ENCODE assay signal across 24 cellular contexts in the genomic region with DNA sequence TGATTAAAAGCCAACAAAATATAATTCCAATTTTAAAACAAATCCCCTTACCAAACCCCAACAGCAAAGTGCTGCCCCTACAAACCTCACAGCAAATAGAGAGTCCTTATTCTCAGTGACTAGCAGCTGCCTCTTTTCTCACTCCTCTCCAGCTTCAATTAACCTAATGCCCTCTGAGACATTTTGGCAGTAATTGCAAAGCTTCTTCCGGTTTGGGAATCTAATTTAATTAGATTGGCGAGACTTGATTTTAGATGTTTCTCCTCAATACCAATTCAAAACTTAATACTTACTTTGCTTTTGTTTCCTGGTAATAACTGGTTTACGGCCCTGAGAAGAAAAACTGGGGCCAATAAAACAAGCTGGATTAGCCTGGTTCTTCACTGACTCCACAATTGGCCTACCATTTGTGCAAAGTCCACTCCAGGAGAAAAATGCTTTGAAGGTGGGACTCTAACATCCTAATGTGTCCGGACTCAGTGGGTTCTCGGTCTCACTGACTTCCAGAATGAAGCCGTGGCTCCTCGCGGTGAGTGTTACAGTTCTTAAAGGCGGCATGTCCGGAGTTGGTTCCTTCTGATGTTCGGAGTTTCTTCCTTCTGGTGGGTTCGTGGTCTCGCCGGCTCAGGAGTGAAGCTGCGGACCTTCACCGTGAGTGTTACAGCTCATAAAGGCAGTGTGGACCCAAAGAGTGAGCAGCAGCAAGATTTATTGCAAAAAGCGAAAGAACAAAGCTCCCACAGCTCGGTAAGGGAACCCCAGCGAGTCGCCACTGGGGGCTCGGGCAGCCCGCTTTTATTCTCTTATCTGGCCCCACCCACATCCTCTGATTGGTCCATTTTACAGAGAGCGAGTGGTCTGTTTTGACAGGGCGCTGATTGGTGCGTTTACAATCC. TPM values are rescaled to one million over a fixed set of nuclear protein-coding genes. Genes with fewer than 3 reads are reported as not detected.
DNase-seq lines count a peak whose midpoint lies in the region; ATAC-seq and TF ChIP-seq lines count a peak whose summit lies in the region.
"Had no signal": no experiment of that assay in that cellular context is flagged by ENCODE, and none has a peak within 500 bp of the region (broad histone marks: within the 10 kb centered on the region; RNA-seq: fewer than 3 reads in every experiment).

No MANE protein-coding gene starts in this region.

- H3K27ac ChIP-seq in GM23338 (ENCODE audit: low read depth) (no peak overlapping the region), mammary epithelial cell (ENCODE audit: insufficient read depth, low read depth, low read length) (no peak overlapping the region)
- H3K27ac ChIP-seq: esophagus muscularis mucosa, gastroesophageal sphincter, GM23248, PC-9, right lobe of liver, SJSA1, stomach had no signal

- CTCF ChIA-PET in mammary epithelial cell (lab: Charles Lee; ENCODE audit: low non-redundant PET) = no interaction called here

- intact Hi-C loops in mammary epithelial cell (cut with micrococcal nuclease) = no loop called here
- intact Hi-C loops in cardiac septum (cut with DNase I) = no loop called here

- H3K9ac ChIP-seq in mammary epithelial cell (ENCODE audit: insufficient read depth, low read length) = no peak overlapping the region
- H3K9ac ChIP-seq: GM23248 had no signal

- H4K20me1 ChIP-seq in GM23338 (replicated peaks; ENCODE audit: insufficient read depth) = no peaks in the 10 kb centered on the region
- H4K20me1 ChIP-seq in mammary epithelial cell (ENCODE audit: insufficient read depth, low read length) = no peaks in the 10 kb centered on the region

- no peak overlapping the region for H3K27ac Mint-ChIP-seq in GM23338
- peak overlapping the region; percentile 18 for H3K27ac Mint-ChIP-seq in activated naive CD8-positive, alpha-beta T cell
- H3K27ac Mint-ChIP-seq in neural crest cell (ENCODE audit: unreplicated experiment) = peak overlapping the region; percentile 71

- no peaks in the 10 kb centered on the region for H3K9me2 ChIP-seq in GM23338 (ENCODE audit: insufficient read depth)

- H3K36me3 Mint-ChIP-seq in GM23338 (ENCODE audit: low read depth) (peaks cover 14% of the 10 kb centered on the region; the same call in 2 of the 3 replicates), neural crest cell (ENCODE audit: low read depth) (peaks cover 8% of the 10 kb centered on the region)
- peaks cover 2% of the 10 kb centered on the region for H3K36me3 Mint-ChIP-seq in activated naive CD8-positive, alpha-beta T cell

- H3K27me3 Mint-ChIP-seq in GM23338 (ENCODE audit: insufficient read depth, low read depth, poor library complexity) = peaks cover 2% of the 10 kb centered on the region
- no peaks in the 10 kb centered on the region for H3K27me3 Mint-ChIP-seq in activated naive CD8-positive, alpha-beta T cell
- no peaks in the 10 kb centered on the region for H3K27me3 Mint-ChIP-seq in neural crest cell (ENCODE audit: low read depth)

- H3K4me1 ChIP-seq in GM23338 (ENCODE audit: insufficient read depth) (no peaks in the 10 kb centered on the region), mammary epithelial cell (ENCODE audit: insufficient read depth, low read length) (no peaks in the 10 kb centered on the region)
- H3K4me1 ChIP-seq: esophagus muscularis mucosa, gastroesophageal sphincter, SJSA1 had no signal

- BruUV-seq in mammary epithelial cell (replicated peaks; lab: Mats Ljungman, UMichigan) = no TSS peak

- H3K9me3 ChIP-seq in mammary epithelial cell (replicated peaks; ENCODE audit: insufficient read depth, low read length) = no peaks in the 10 kb centered on the region
- H3K9me3 ChIP-seq: esophagus muscularis mucosa, gastroesophageal sphincter, right lobe of liver, SJSA1, stomach, upper lobe of left lung had no signal

- H3K4me1 Mint-ChIP-seq in GM23338 = peaks cover 7% of the 10 kb centered on the region; the same call in 2 of the 3 replicates
- peaks cover 18% of the 10 kb centered on the region for H3K4me1 Mint-ChIP-seq in activated naive CD8-positive, alpha-beta T cell (ENCODE audit: low read depth)
- H3K4me1 Mint-ChIP-seq in neural crest cell = peaks cover 13% of the 10 kb centered on the region

- no peaks in the 10 kb centered on the region for H3K36me3 ChIP-seq in GM23338 (ENCODE audit: insufficient read depth)
- no peaks in the 10 kb centered on the region for H3K36me3 ChIP-seq in mammary epithelial cell (ENCODE audit: insufficient read depth, low read length)
- H3K36me3 ChIP-seq: right lobe of liver, SJSA1 had no signal

- in situ Hi-C loops in mammary epithelial cell (cut with MboI; ENCODE audit: low sequenced_read_pairs in 2 of 2) = no loop called here

- TF ChIP-seq CTCF in GM23338 (conservative IDR thresholded peaks at IDR 0.05; ENCODE audit: low read depth in 2 of 2) (no peak), neural crest cell (conservative IDR thresholded peaks at IDR 0.05) (no peak), mammary epithelial cell (conservative IDR thresholded peaks at IDR 0.05 in 1 of 2, IDR thresholded peaks at IDR 0.05 in 1 of 2; ENCODE audit: extremely low read depth in 1 of 2, insufficient read depth in 1 of 2, low read depth in 1 of 2, low read length in 2 of 2) (no peak)

- dilution Hi-C loops in mammary epithelial cell (cut with HindIII; ENCODE audit: low sequenced_read_pairs) = no loop called here

- H3K4me2 ChIP-seq in GM23338 (no peak overlapping the region), mammary epithelial cell (ENCODE audit: insufficient read depth, low read depth, low read length) (no peak overlapping the region)
- H3K4me2 ChIP-seq: PC-9 had no signal

- WGBS in mammary epithelial cell (ENCODE audit: low coverage, missing lambda C conversion rate) = 92% methylated on average over 17 of the region's 25 CpGs

- H3K9me3 Mint-ChIP-seq in GM23338 (peaks cover 4% of the 10 kb centered on the region; the same call in 2 of the 3 replicates), neural crest cell (no peaks in the 10 kb centered on the region)
- H3K9me3 Mint-ChIP-seq in activated naive CD8-positive, alpha-beta T cell (ENCODE audit: low read depth) = no peaks in the 10 kb centered on the region

- H3K4me3 Mint-ChIP-seq in GM23338 (no peak overlapping the region), neural crest cell (no peak overlapping the region)
- no peak overlapping the region for H3K4me3 Mint-ChIP-seq in activated naive CD8-positive, alpha-beta T cell

- no peak overlapping the region for H2AFZ ChIP-seq in GM23338
- H2AFZ ChIP-seq in mammary epithelial cell (ENCODE audit: low read depth, low read length) = no peak overlapping the region
- H2AFZ ChIP-seq: GM23248, PC-9 had no signal

- no peaks in the 10 kb centered on the region for H3K79me2 ChIP-seq in GM23338 (replicated peaks; ENCODE audit: insufficient read depth)
- no peaks in the 10 kb centered on the region for H3K79me2 ChIP-seq in mammary epithelial cell (ENCODE audit: insufficient read depth, low read length)

- no peak for ATAC-seq in GM23338
- no peak for ATAC-seq in GM18873 (IDR thresholded peaks at IDR 0.05; ENCODE audit: low FRiP score, unreplicated experiment)
- ATAC-seq: gastroesophageal sphincter, right lobe of liver had no signal

- H3K4me3 ChIP-seq in GM23338 = no peak overlapping the region
- no peak overlapping the region for H3K4me3 ChIP-seq in mammary epithelial cell (replicated peaks in 1 of 3; ENCODE audit: insufficient read depth in 1 of 3, low read depth in 2 of 3, low read length in 3 of 3)
- H3K4me3 ChIP-seq: esophagus muscularis mucosa, gastroesophageal sphincter, GM23248, PC-9, right lobe of liver, SJSA1, stomach, upper lobe of left lung had no signal

- H3F3A ChIP-seq in GM23338 (replicated peaks; ENCODE audit: low read depth) = no peaks in the 10 kb centered on the region

- H3K27me3 ChIP-seq in GM23338 (ENCODE audit: insufficient read depth) (no peaks in the 10 kb centered on the region), mammary epithelial cell (ENCODE audit: insufficient read depth, low read length) (no peaks in the 10 kb centered on the region)
- H3K27me3 ChIP-seq: esophagus muscularis mucosa, gastroesophageal sphincter, right lobe of liver, SJSA1, stomach, upper lobe of left lung had no signal

- DNase-seq in GM23338 (ENCODE audit: low spot score) (peak; percentile 27), NCI-H748 (lab: John Stamatoyannopoulos, UW; ENCODE audit: unreplicated experiment) (peak; percentile 53), neural crest cell (ENCODE audit: low read depth, low spot score) (no peak), dedifferentiated amniotic fluid mesenchymal stem cell (ENCODE audit: extremely low spot score) (no peak), mammary epithelial cell (no peak), cardiac septum (ENCODE audit: low spot score) (no peak)
- DNase-seq: activated CD4-positive, CD25-positive, alpha-beta regulatory T cell treated with anti-CD3 and anti-CD28 coated beads, Interleukin-2, amount 50 U/mL, for 72 hours; activated CD8-positive, alpha-beta memory T cell treated with anti-CD3 and anti-CD28 coated beads for 24 hours; amniotic stem cell; caudate nucleus; GM23248; Karpas-422; kidney glomerular epithelial cell; NCI-H524 treated with DMSO at 0.1 percent for 48 hours; nucleus accumbens; PC-9; right lobe of liver; stomach had no signal

TF ChIP-seq in GM23338, 12 proteins besides CTCF, POLR2A, EP300 and RAD21 (continues in another document):
- TF ChIP-seq, protein P1, sequence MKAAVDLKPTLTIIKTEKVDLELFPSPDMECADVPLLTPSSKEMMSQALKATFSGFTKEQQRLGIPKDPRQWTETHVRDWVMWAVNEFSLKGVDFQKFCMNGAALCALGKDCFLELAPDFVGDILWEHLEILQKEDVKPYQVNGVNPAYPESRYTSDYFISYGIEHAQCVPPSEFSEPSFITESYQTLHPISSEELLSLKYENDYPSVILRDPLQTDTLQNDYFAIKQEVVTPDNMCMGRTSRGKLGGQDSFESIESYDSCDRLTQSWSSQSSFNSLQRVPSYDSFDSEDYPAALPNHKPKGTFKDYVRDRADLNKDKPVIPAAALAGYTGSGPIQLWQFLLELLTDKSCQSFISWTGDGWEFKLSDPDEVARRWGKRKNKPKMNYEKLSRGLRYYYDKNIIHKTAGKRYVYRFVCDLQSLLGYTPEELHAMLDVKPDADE (IDR thresholded peaks at IDR 0.05) = no peak
- TF ChIP-seq STAT1 (IDR thresholded peaks at IDR 0.05; ENCODE audit: unreplicated experiment) = no peak

RNA-seq across cellular contexts. Expression of gene SLC35F5, which starts 52.8 kb away (rescaled TPM):
- total RNA-seq in GM23338 (2014; rRNA removed; shearing (Covaris generic)) = 30.5 and 41.2 TPM in 2 replicates
- polyA plus RNA-seq in GM23338 (2016; fragmentation: Nextera tagmentation; extraction: Ambion mirVana) (10.9 and 11.1 TPM in 2 replicates), mammary epithelial cell (33.5 TPM)
- total RNA-seq in neural crest cell (28.1 and 30.6 TPM in 2 replicates), mammary epithelial cell (100 to 1,000 TPM in 1 of 2 donors, 10 to 100 TPM in 1; 66.7 to 148 TPM), cardiac septum (66.3 TPM)
- 74.5 TPM for polyA minus RNA-seq in mammary epithelial cell

Comparison
In these comparisons a context has a peak if more than half of its experiments do, and no peak if none do; other contexts are left out.
1. DNase-seq: peak in GM23338 (single experiment) and NCI-H748 (single experiment); none in neural crest cell (single experiment), dedifferentiated amniotic fluid mesenchymal stem cell (single experiment), mammary epithelial cell (single experiment) and cardiac septum (single experiment).